8 cellular contexts compared by ENCODE assay signal in genomic region chr2:70300771-70301343, GRCh38. TPM values are rescaled to one million over a fixed set of nuclear protein-coding genes. Genes with fewer than 3 reads are reported as not detected.
DNase-seq lines count a peak whose midpoint lies in the region; ATAC-seq and TF ChIP-seq lines count a peak whose summit lies in the region.

No MANE protein-coding gene starts in this region.

- no peaks in the 10 kb centered on the region for H3K9me3 ChIP-seq in transverse colon

- peaks cover 42% of the 10 kb centered on the region for H3K4me1 Mint-ChIP-seq in activated naive CD4-positive, alpha-beta T cell treated with anti-CD3 and anti-CD28 coated beads, Interleukin-2, amount 50 U/mL, for 24 hours
- peaks cover 30% of the 10 kb centered on the region for H3K4me1 Mint-ChIP-seq in activated naive CD8-positive, alpha-beta T cell (ENCODE audit: low read depth)

- H3K27ac Mint-ChIP-seq in activated naive CD4-positive, alpha-beta T cell treated with anti-CD3 and anti-CD28 coated beads, Interleukin-2, amount 50 U/mL, for 24 hours = peak overlapping the region; percentile 97
- H3K27ac Mint-ChIP-seq in activated naive CD8-positive, alpha-beta T cell = peak overlapping the region; percentile 93

- WGBS in transverse colon (ENCODE audit: low coverage in 1 of 2), 2 donors = 43% methylated on average over 10 of the region's 10 CpGs; no CpG with 5 or more reads in 1 of the 2 donors

- intact Hi-C loops in transverse colon (cut with DNase I; ENCODE audit: low total_unique reads) = loop anchor here (5.0 kb wide), 1 partner anchor 389 kb away; no protein-coding TSS in a partner anchor

- H3K9me3 Mint-ChIP-seq in activated naive CD4-positive, alpha-beta T cell treated with anti-CD3 and anti-CD28 coated beads, Interleukin-2, amount 50 U/mL, for 24 hours = no peaks in the 10 kb centered on the region
- H3K9me3 Mint-ChIP-seq in activated naive CD8-positive, alpha-beta T cell (ENCODE audit: low read depth) = no peaks in the 10 kb centered on the region

- H3K27ac ChIP-seq in transverse colon = peak overlapping the region; percentile 86 to 93 (median 90)

- no peak for TF ChIP-seq POLR2A in transverse colon (IDR thresholded peaks at IDR 0.05)

- peaks cover 7% of the 10 kb centered on the region for H3K36me3 Mint-ChIP-seq in activated naive CD4-positive, alpha-beta T cell treated with anti-CD3 and anti-CD28 coated beads, Interleukin-2, amount 50 U/mL, for 24 hours
- peaks cover 11% of the 10 kb centered on the region for H3K36me3 Mint-ChIP-seq in activated naive CD8-positive, alpha-beta T cell

- peak; percentile 2 for ATAC-seq in left lobe of liver

- H3K36me3 ChIP-seq in transverse colon = peaks cover 0 to 18% (median 5%) of the 10 kb centered on the region in 4 donors

- in situ Hi-C loops in transverse colon (cut with MboI; ENCODE audit: low pct_ligation_motif_present in 1 of 4, low pct_unique_long_range_greater_than_20kb in 1 of 4, low sequenced_read_pairs in 3 of 4) = loop anchor here in 3 of 4 donors (10.0 to 25.0 kb wide), 2 partner anchors 314 to 636 kb away; partner anchors contain the start of gene ATP6V1B1 (in 3 of the 3)

- TF ChIP-seq EP300 in transverse colon (IDR thresholded peaks at IDR 0.05; ENCODE audit: low read depth) = no peak

- H3K4me1 ChIP-seq in transverse colon = peaks cover 4 to 13% (median 8%) of the 10 kb centered on the region in 4 donors

- no peak for DNase-seq in activated naive CD4-positive, alpha-beta T cell (lab: John Stamatoyannopoulos, UW)
- DNase-seq in left lobe of liver (ENCODE audit: low spot score) = no peak
- DNase-seq in transverse colon = no peak
- no peak for DNase-seq in OCI-M2 (lab: John Stamatoyannopoulos, UW; ENCODE audit: unreplicated experiment)
- no peak for DNase-seq in NCI-H510A (lab: John Stamatoyannopoulos, UW)
- no peak for DNase-seq in NK-92 treated with Interleukin-12 subunit alpha and Interleukin-12 subunit beta, amount 100 ng/mL, for 24 hours (lab: John Stamatoyannopoulos, UW)

- no peaks in the 10 kb centered on the region for H3K27me3 ChIP-seq in transverse colon

- peak overlapping the region; percentile 60 to 94 (median 82) for H3K4me3 ChIP-seq in transverse colon

- no peak for TF ChIP-seq CTCF in transverse colon (IDR thresholded peaks at IDR 0.05)

- H3K27me3 Mint-ChIP-seq in activated naive CD4-positive, alpha-beta T cell treated with anti-CD3 and anti-CD28 coated beads, Interleukin-2, amount 50 U/mL, for 24 hours = no peaks in the 10 kb centered on the region
- no peaks in the 10 kb centered on the region for H3K27me3 Mint-ChIP-seq in activated naive CD8-positive, alpha-beta T cell

- peak overlapping the region; percentile 95 for H3K4me3 Mint-ChIP-seq in activated naive CD4-positive, alpha-beta T cell treated with anti-CD3 and anti-CD28 coated beads, Interleukin-2, amount 50 U/mL, for 24 hours
- peak overlapping the region; percentile 96 for H3K4me3 Mint-ChIP-seq in activated naive CD8-positive, alpha-beta T cell

RNA-seq across cellular contexts. Expression of gene FAM136A, which starts 1.0 kb away (rescaled TPM):
- 24.3 TPM for total RNA-seq in left lobe of liver
- 10 to 100 TPM; 10.7 to 45.1 (median 31.0) TPM for total RNA-seq in transverse colon

RNA-seq across cellular contexts. Expression of gene SNRPG, which starts 7.3 kb away (rescaled TPM):
- total RNA-seq in left lobe of liver = 44.2 TPM
- total RNA-seq in transverse colon = 100 to 1,000 TPM in 1 of 4 donors, 10 to 100 TPM in 3; 12.7 to 101 (median 62.1) TPM

RNA-seq across cellular contexts. Expression of gene PCYOX1, which starts 42.9 kb away (rescaled TPM):
- total RNA-seq in left lobe of liver = 126 TPM
- total RNA-seq in transverse colon = 10 to 100 TPM; 26.2 to 47.2 (median 41.5) TPM

RNA-seq across cellular contexts. Expression of gene TIA1, which starts 52.4 kb away (rescaled TPM):
- 45.1 TPM for total RNA-seq in left lobe of liver
- total RNA-seq in transverse colon = 100 to 1,000 TPM in 3 of 4 donors, 10 to 100 TPM in 1; 76.4 to 156 (median 108) TPM
